13 cellular contexts compared by ENCODE assay signal in genomic region chr13:110331362-110331761, GRCh38. TPM values are rescaled to one million over a fixed set of nuclear protein-coding genes. Genes with fewer than 3 reads are reported as not detected.
DNase-seq lines count a peak whose midpoint lies in the region; ATAC-seq, FAIRE-seq and TF ChIP-seq lines count a peak whose summit lies in the region.
"Had no signal": no experiment of that assay in that cellular context is flagged by ENCODE, and none has a peak within 500 bp of the region (broad histone marks: within the 10 kb centered on the region; RNA-seq: fewer than 3 reads in every experiment).

No MANE protein-coding gene starts in this region.

- H2AFZ ChIP-seq in astrocyte (ENCODE audit: low read depth, low read length) = no peak overlapping the region

- DNase-seq in Daoy (ENCODE audit: low read depth) (peak; percentile 65), astrocyte (ENCODE audit: low read depth) (peak; percentile 97), kidney glomerular epithelial cell (lab: John Stamatoyannopoulos, UW) (peak; percentile 91), sciatic nerve (ENCODE audit: low spot score) (no peak), NCI-H128 (lab: John Stamatoyannopoulos, UW; ENCODE audit: unreplicated experiment) (no peak), NCI-H1436 (lab: John Stamatoyannopoulos, UW) (no peak), caudate nucleus (lab: John Stamatoyannopoulos, UW) (no peak)
- DNase-seq: activated B cell treated with CpG ODN at 0.5 μM for 24 hours; activated naive CD8-positive, alpha-beta T cell treated with anti-CD3 and anti-CD28 coated beads, Interleukin-2, amount 50 U/mL, for 24 hours; BE2C; NCI-H2029 had no signal

- H3K36me3 Mint-ChIP-seq in astrocyte (ENCODE audit: low read depth, unreplicated experiment) = peaks cover 50% of the 10 kb centered on the region

- peak overlapping the region; percentile 76 for H3K27ac Mint-ChIP-seq in astrocyte (ENCODE audit: unreplicated experiment)
- H3K27ac Mint-ChIP-seq: activated B cell treated with CpG ODN at 0.5 μM for 24 hours; activated naive CD8-positive, alpha-beta T cell treated with anti-CD3 and anti-CD28 coated beads, Interleukin-2, amount 50 U/mL, for 24 hours had no signal

- H3K4me2 ChIP-seq in astrocyte (ENCODE audit: low read length) = peak overlapping the region; percentile 77
- H3K4me2 ChIP-seq: KMS-11 had no signal

- H3K4me1 Mint-ChIP-seq in astrocyte (ENCODE audit: low read depth, unreplicated experiment) = peaks cover 89% of the 10 kb centered on the region
- H3K4me1 Mint-ChIP-seq: activated B cell treated with CpG ODN at 0.5 μM for 24 hours; activated naive CD8-positive, alpha-beta T cell treated with anti-CD3 and anti-CD28 coated beads, Interleukin-2, amount 50 U/mL, for 24 hours had no signal

- H3K9ac ChIP-seq in astrocyte (ENCODE audit: low read length) = peak overlapping the region; percentile 84
- H3K9ac ChIP-seq: KMS-11 had no signal

- ATAC-seq in sciatic nerve (peak; percentile 49), HG03460 (IDR thresholded peaks at IDR 0.05; ENCODE audit: unreplicated experiment) (no peak)
- ATAC-seq: activated naive CD8-positive, alpha-beta T cell treated with anti-CD3 and anti-CD28 coated beads, Interleukin-2, amount 50 U/mL, for 24 hours had no signal

- peaks cover 82% of the 10 kb centered on the region for H3K79me2 ChIP-seq in astrocyte (ENCODE audit: insufficient read depth, low read length)

- no peaks in the 10 kb centered on the region for H4K20me1 ChIP-seq in astrocyte (ENCODE audit: insufficient read depth, low read length)

- peaks cover 87% of the 10 kb centered on the region for H3K4me1 ChIP-seq in astrocyte (ENCODE audit: insufficient read depth, low read length)
- H3K4me1 ChIP-seq: BE2C had no signal

- H3K27ac ChIP-seq in astrocyte (ENCODE audit: low read depth, low read length) (peak overlapping the region; percentile 92), caudate nucleus (ENCODE audit: low read depth, low read length) (no peak overlapping the region)
- H3K27ac ChIP-seq: KMS-11 had no signal

- H3K9me3 ChIP-seq in astrocyte (ENCODE audit: insufficient read depth, low read depth, low read length) = no peaks in the 10 kb centered on the region
- H3K9me3 ChIP-seq: BE2C had no signal

- FAIRE-seq in astrocyte (lab: Jason Lieb, UNC) = peak; percentile 87

- no peaks in the 10 kb centered on the region for H3K9me3 Mint-ChIP-seq in astrocyte (ENCODE audit: unreplicated experiment)
- H3K9me3 Mint-ChIP-seq: activated naive CD8-positive, alpha-beta T cell treated with anti-CD3 and anti-CD28 coated beads, Interleukin-2, amount 50 U/mL, for 24 hours had no signal

- no peaks in the 10 kb centered on the region for H3K27me3 ChIP-seq in astrocyte (ENCODE audit: insufficient read depth, low read length)

- H3K27me3 Mint-ChIP-seq in astrocyte (ENCODE audit: low read depth, unreplicated experiment) = no peaks in the 10 kb centered on the region

- no peak for TF ChIP-seq CTCF in astrocyte (IDR thresholded peaks at IDR 0.05; ENCODE audit: insufficient read depth, low read depth, low read length)

- peaks cover 26% of the 10 kb centered on the region for H3K36me3 ChIP-seq in astrocyte (ENCODE audit: insufficient read depth, low read length)
- H3K36me3 ChIP-seq: BE2C had no signal

- intact Hi-C loops in sciatic nerve (cut with DNase I) = no loop called here

- no peak overlapping the region for H3K4me3 ChIP-seq in astrocyte (ENCODE audit: insufficient read depth, low read depth, low read length)

- H3K4me3 Mint-ChIP-seq in astrocyte (ENCODE audit: unreplicated experiment) = peak overlapping the region; percentile 46
- H3K4me3 Mint-ChIP-seq: activated B cell treated with CpG ODN at 0.5 μM for 24 hours; activated naive CD8-positive, alpha-beta T cell treated with anti-CD3 and anti-CD28 coated beads, Interleukin-2, amount 50 U/mL, for 24 hours had no signal

RNA-seq across cellular contexts. Expression of gene COL4A2, which starts 24.3 kb away (rescaled TPM):
- total RNA-seq in Daoy (2014; rRNA removed; shearing (Covaris generic)) = 247 and 262 TPM in 2 replicates
- total RNA-seq in astrocyte = 1,414 and 1,647 TPM in 2 replicates
- total RNA-seq in sciatic nerve = 417 TPM
- total RNA-seq: activated B cell treated with CpG ODN at 0.5 μM for 24 hours had no signal

RNA-seq across cellular contexts. Expression of gene COL4A1, which starts 24.4 kb away (rescaled TPM):
- total RNA-seq in Daoy (2014; rRNA removed; shearing (Covaris generic)) = 257 and 261 TPM in 2 replicates
- total RNA-seq in astrocyte (2,489 and 3,103 TPM in 2 replicates), sciatic nerve (423 TPM)
- total RNA-seq: activated B cell treated with CpG ODN at 0.5 μM for 24 hours had no signal

Comparison
In these comparisons a context has a peak if more than half of its experiments do, and no peak if none do; other contexts are left out.
1. DNase-seq: peak in Daoy (single experiment), astrocyte (single experiment) and kidney glomerular epithelial cell (single experiment); none in sciatic nerve (single experiment), NCI-H128 (single experiment), NCI-H1436 (single experiment) and caudate nucleus (0 of 61).